In the genomic region with DNA sequence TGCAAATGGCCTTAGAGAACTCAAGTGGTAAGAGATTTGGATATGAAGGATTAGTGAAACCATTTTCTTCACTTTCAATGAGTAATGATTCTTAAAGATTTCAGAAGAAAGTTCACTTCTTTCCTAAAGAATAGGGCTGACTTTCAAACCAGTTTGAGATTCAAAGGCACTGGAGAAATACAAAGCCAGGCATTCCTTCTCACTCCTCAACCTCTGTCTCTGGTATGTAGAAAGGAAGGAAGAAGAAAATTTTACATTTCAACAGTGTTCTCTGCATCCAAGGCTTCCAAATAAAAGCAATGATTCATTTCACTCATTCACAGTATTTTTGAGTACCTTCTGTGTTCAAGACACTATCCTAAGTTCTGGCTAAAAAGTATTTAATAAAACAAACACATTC, we compare ENCODE assay signal across 27 cellular contexts.
"Had no signal": no experiment of that assay in that cellular context is flagged by ENCODE, and none has a peak within 500 bp of the region (broad histone marks: within the 10 kb centered on the region; RNA-seq: fewer than 3 reads in every experiment).

No MANE protein-coding gene starts in this region.

- ATAC-seq: naive thymus-derived CD8-positive, alpha-beta T cell; natural killer cell treated with Interleukin-12 subunit alpha and Interleukin-12 subunit beta and Interleukin-15 and Interleukin-18, amount 100 ng/mL, for 72 hours; psoas muscle; right cardiac atrium; right lobe of liver; stimulated activated effector memory CD8-positive, alpha-beta T cell treated with anti-CD3 and anti-CD28 coated beads, Interleukin-12 subunit alpha, Interleukin-12 subunit beta, amount 100 ng/mL, for 72 hours; stimulated activated naive B cell treated with anti-CD40 and anti-IgM and Interleukin-4, amounts not matched to agents 10 μg/mL and 1 μg/mL and 100 μg/mL, for 72 hours; upper lobe of right lung had no signal

- H3K27ac ChIP-seq: neutrophil, ovary, parathyroid adenoma, psoas muscle, right lobe of liver, sigmoid colon, suprapubic skin, testis, tibial artery, transverse colon, upper lobe of right lung had no signal

- H3K27me3 ChIP-seq: neutrophil, ovary, right lobe of liver, sigmoid colon, suprapubic skin, testis, tibial artery, transverse colon, upper lobe of right lung, uterus had no signal

- DNase-seq: naive thymus-derived CD8-positive, alpha-beta T cell; nephron progenitor cell; occipital lobe; ovary; posterior cingulate gyrus; psoas muscle; right cardiac atrium; right lobe of liver; sigmoid colon; small intestine; stimulated activated CD4-positive, alpha-beta T cell treated with anti-CD3 and anti-CD28 coated beads, Interleukin-15, amount 100 ng/mL, for 24 hours; stimulated activated CD4-positive, alpha-beta T cell treated with anti-CD3 and anti-CD28 coated beads, Interleukin-2, amount 100 ng/mL, for 24 hours; stimulated activated CD4-positive, alpha-beta T cell treated with anti-CD3 and anti-CD28 coated beads, Interleukin-2, amount 100 ng/mL, for 48 hours; stimulated activated CD4-positive, alpha-beta T cell treated with anti-CD3 and anti-CD28 coated beads, Interleukin-4, amount 100 ng/mL, for 24 hours; stimulated activated naive B cell treated with anti-CD40 and anti-IgM and Interleukin-4, amounts not matched to agents 10 μg/mL and 1 μg/mL and 100 μg/mL, for 72 hours; stimulated activated naive CD4-positive, alpha-beta T cell treated with Interleukin-2 at 50 U/mL for 16 hours; substantia nigra; testis; tibial artery; transverse colon; upper lobe of right lung; uterus had no signal

- FAIRE-seq: small intestine had no signal

- H3K4me1 ChIP-seq: parathyroid adenoma, psoas muscle, right lobe of liver, suprapubic skin, testis, tibial artery, transverse colon, upper lobe of right lung, uterus had no signal

- H3K9ac ChIP-seq: parathyroid adenoma had no signal

- H3K36me3 ChIP-seq: neutrophil, ovary, right lobe of liver, sigmoid colon, suprapubic skin, tibial artery, transverse colon, upper lobe of right lung, uterus had no signal

- H3K9me3 ChIP-seq: neutrophil, ovary, psoas muscle, right lobe of liver, sigmoid colon, suprapubic skin, testis, tibial artery, transverse colon, upper lobe of right lung, uterus had no signal

- H3K79me2 ChIP-seq: parathyroid adenoma had no signal

- H2AFZ ChIP-seq: parathyroid adenoma had no signal

- H3K4me3 ChIP-seq: ovary, psoas muscle, right lobe of liver, sigmoid colon, suprapubic skin, testis, tibial artery, transverse colon, upper lobe of right lung, uterus had no signal
